ENCODE assay signal across 1 cellular context in the genomic region with DNA sequence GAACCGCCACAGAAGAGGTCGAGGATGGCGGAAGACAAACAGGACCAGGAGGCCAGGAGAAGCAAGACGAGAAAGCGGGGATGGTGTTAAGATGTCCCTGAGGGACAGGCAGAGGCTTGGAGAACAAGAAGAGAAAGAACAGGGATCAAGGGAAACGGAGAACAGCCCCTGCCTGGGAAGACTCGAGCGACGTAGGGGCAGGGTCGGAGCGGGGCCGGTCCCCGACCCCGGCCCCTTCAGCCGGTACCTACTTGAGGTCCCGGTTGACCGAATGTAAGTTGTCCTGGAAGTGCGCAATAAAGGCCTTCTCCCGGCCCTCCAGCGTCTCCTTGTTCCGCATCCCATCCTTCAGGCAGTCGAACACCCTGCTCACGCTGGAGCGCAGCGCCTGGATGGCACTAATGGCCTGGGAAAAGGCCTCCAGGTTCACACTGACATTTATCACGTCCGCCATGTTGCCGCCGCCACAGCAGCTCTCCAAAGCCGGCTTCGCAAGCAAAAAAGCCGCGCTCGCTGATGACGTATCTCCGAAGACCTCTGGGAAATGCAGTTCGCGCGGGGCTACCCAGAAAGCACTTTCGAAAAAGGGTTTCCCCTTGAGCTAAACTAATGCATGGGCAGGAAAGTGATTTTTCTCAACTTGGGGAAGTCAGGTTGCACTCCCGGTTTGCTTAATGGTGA.
TF ChIP-seq lines count a peak whose summit lies in the region.

A gene with protein sequence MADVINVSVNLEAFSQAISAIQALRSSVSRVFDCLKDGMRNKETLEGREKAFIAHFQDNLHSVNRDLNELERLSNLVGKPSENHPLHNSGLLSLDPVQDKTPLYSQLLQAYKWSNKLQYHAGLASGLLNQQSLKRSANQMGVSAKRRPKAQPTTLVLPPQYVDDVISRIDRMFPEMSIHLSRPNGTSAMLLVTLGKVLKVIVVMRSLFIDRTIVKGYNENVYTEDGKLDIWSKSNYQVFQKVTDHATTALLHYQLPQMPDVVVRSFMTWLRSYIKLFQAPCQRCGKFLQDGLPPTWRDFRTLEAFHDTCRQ (minus strand): TSS at position 477 of the 681 bp plus-strand sequence. CDS start 23 bp downstream, at position 454.

TF ChIP-seq in HepG2, 621 proteins besides CTCF, POLR2A, EP300 and RAD21 (continued from another document and continues in another):
- TF ChIP-seq, protein P1, sequence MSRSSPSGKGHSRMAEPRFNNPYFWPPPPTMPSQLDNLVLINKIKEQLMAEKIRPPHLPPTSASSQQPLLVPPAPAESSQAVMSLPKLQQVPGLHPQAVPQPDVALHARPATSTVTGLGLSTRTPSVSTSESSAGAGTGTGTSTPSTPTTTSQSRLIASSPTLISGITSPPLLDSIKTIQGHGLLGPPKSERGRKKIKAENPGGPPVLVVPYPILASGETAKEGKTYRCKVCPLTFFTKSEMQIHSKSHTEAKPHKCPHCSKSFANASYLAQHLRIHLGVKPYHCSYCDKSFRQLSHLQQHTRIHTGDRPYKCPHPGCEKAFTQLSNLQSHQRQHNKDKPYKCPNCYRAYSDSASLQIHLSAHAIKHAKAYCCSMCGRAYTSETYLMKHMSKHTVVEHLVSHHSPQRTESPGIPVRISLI (CRISPR knock-in tag; IDR thresholded peaks at IDR 0.05; ENCODE audit: borderline replicate concordance) = peak; percentile 72; the same call in 1 of the 2 replicates
- TF ChIP-seq, protein P2, sequence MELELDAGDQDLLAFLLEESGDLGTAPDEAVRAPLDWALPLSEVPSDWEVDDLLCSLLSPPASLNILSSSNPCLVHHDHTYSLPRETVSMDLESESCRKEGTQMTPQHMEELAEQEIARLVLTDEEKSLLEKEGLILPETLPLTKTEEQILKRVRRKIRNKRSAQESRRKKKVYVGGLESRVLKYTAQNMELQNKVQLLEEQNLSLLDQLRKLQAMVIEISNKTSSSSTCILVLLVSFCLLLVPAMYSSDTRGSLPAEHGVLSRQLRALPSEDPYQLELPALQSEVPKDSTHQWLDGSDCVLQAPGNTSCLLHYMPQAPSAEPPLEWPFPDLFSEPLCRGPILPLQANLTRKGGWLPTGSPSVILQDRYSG (CRISPR knock-in tag; IDR thresholded peaks at IDR 0.05) = no peak
- TF ChIP-seq ZNF354B (CRISPR knock-in tag; IDR thresholded peaks at IDR 0.05) (no peak), ZFY (CRISPR knock-in tag; IDR thresholded peaks at IDR 0.05) (peak; percentile 88), FOXK1 (CRISPR knock-in tag; IDR thresholded peaks at IDR 0.05; ENCODE audit: borderline replicate concordance, low read depth) (peak; percentile 87; the same call in 1 of the 2 replicates), MTF1 (CRISPR knock-in tag; IDR thresholded peaks at IDR 0.05) (no peak), BRD4 (CRISPR knock-in tag; IDR thresholded peaks at IDR 0.05) (no peak), ZNF558 (CRISPR knock-in tag; IDR thresholded peaks at IDR 0.05; ENCODE audit: borderline replicate concordance) (no peak), IRF2 (CRISPR knock-in tag; IDR thresholded peaks at IDR 0.05) (peak; percentile 94), AGO2 (optimal IDR thresholded peaks at IDR 0.05; ENCODE audit: low read depth, low read length) (no peak), MXI1 (IDR thresholded peaks at IDR 0.05; ENCODE audit: borderline replicate concordance, low read depth, low read length) (peak; percentile 62; the same call in 1 of the 3 replicates), HCFC1 (IDR thresholded peaks at IDR 0.05; ENCODE audit: low read depth, low read length) (peak; percentile 94), ZNF547 (CRISPR knock-in tag; IDR thresholded peaks at IDR 0.05) (no peak), RBM39 (IDR thresholded peaks at IDR 0.05; ENCODE audit: low read depth, low read length, poor library complexity, severe bottlenecking) (no peak), REPIN1 (CRISPR knock-in tag; IDR thresholded peaks at IDR 0.05; ENCODE audit: borderline replicate concordance, low read depth) (no peak; the same call in 1 of the 2 replicates), PRMT3 (CRISPR knock-in tag; IDR thresholded peaks at IDR 0.05; ENCODE audit: borderline replicate concordance, low read depth) (no peak), STAT5B (CRISPR knock-in tag; IDR thresholded peaks at IDR 0.05) (no peak), TCF7L2 (IDR thresholded peaks at IDR 0.05; ENCODE audit: low read depth, low read length) (no peak), SIN3B (IDR thresholded peaks at IDR 0.05; ENCODE audit: low read length) (peak; percentile 87), MTF2 (CRISPR knock-in tag; IDR thresholded peaks at IDR 0.05; ENCODE audit: borderline replicate concordance) (0 out of 2 replicates have a peak, but pooled peaks have one; percentile 39), ZFAT (CRISPR knock-in tag; conservative IDR thresholded peaks at IDR 0.05) (peak; percentile 95), TBP (CRISPR knock-in tag; IDR thresholded peaks at IDR 0.05) (no peak), ZNF12 (CRISPR knock-in tag; IDR thresholded peaks at IDR 0.05) (0 out of 2 replicates have a peak, but pooled peaks have one; percentile 39), TBX2 (CRISPR knock-in tag; IDR thresholded peaks at IDR 0.05; ENCODE audit: borderline replicate concordance) (no peak; the same call in 1 of the 2 replicates), KMT2B (CRISPR knock-in tag; IDR thresholded peaks at IDR 0.05) (peak; percentile 90), XRCC5 (optimal IDR thresholded peaks at IDR 0.05; ENCODE audit: low read length) (peak; percentile 37), PHF20 (CRISPR knock-in tag; IDR thresholded peaks at IDR 0.05) (peak; percentile 93), HDAC2 (CRISPR knock-in tag; IDR thresholded peaks at IDR 0.05) (peak; percentile 66)
- TF ChIP-seq, protein P3, sequence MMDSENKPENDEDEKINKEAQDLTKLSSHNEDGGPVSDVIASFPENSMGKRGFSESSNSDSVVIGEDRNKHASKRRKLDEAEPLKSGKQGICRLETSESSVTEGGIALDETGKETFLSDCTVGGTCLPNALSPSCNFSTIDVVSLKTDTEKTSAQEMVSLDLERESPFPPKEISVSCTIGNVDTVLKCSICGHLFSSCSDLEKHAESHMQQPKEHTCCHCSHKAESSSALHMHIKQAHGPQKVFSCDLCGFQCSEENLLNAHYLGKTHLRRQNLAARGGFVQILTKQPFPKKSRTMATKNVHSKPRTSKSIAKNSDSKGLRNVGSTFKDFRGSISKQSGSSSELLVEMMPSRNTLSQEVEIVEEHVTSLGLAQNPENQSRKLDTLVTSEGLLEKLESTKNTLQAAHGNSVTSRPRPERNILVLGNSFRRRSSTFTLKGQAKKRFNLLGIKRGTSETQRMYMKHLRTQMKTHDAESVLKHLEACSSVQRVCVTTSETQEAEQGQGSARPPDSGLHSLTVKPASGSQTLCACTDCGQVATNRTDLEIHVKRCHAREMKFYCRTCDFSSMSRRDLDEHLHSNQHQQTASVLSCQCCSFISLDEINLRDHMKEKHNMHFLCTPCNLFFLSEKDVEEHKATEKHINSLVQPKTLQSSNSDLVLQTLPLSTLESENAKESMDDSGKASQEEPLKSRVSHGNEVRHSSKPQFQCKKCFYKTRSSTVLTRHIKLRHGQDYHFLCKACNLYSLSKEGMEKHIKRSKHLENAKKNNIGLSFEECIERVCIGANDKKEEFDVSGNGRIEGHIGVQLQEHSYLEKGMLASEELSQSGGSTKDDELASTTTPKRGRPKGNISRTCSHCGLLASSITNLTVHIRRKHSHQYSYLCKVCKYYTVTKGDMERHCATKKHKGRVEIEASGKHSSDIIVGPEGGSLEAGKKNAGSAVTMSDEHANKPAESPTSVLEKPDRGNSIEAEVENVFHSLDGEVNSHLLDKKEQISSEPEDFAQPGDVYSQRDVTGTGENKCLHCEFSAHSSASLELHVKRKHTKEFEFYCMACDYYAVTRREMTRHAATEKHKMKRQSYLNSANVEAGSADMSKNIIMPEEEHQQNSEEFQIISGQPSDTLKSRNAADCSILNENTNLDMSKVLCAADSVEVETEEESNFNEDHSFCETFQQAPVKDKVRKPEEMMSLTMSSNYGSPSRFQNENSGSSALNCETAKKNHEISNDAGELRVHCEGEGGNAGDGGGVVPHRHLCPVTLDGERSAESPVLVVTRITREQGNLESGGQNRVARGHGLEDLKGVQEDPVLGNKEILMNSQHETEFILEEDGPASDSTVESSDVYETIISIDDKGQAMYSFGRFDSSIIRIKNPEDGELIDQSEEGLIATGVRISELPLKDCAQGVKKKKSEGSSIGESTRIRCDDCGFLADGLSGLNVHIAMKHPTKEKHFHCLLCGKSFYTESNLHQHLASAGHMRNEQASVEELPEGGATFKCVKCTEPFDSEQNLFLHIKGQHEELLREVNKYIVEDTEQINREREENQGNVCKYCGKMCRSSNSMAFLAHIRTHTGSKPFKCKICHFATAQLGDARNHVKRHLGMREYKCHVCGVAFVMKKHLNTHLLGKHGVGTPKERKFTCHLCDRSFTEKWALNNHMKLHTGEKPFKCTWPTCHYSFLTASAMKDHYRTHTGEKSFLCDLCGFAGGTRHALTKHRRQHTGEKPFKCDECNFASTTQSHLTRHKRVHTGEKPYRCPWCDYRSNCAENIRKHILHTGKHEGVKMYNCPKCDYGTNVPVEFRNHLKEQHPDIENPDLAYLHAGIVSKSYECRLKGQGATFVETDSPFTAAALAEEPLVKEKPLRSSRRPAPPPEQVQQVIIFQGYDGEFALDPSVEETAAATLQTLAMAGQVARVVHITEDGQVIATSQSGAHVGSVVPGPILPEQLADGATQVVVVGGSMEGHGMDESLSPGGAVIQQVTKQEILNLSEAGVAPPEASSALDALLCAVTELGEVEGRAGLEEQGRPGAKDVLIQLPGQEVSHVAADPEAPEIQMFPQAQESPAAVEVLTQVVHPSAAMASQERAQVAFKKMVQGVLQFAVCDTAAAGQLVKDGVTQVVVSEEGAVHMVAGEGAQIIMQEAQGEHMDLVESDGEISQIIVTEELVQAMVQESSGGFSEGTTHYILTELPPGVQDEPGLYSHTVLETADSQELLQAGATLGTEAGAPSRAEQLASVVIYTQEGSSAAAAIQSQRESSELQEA (CRISPR knock-in tag; IDR thresholded peaks at IDR 0.05; ENCODE audit: not compliant biosample characterization) = no peak
- TF ChIP-seq, protein P4, sequence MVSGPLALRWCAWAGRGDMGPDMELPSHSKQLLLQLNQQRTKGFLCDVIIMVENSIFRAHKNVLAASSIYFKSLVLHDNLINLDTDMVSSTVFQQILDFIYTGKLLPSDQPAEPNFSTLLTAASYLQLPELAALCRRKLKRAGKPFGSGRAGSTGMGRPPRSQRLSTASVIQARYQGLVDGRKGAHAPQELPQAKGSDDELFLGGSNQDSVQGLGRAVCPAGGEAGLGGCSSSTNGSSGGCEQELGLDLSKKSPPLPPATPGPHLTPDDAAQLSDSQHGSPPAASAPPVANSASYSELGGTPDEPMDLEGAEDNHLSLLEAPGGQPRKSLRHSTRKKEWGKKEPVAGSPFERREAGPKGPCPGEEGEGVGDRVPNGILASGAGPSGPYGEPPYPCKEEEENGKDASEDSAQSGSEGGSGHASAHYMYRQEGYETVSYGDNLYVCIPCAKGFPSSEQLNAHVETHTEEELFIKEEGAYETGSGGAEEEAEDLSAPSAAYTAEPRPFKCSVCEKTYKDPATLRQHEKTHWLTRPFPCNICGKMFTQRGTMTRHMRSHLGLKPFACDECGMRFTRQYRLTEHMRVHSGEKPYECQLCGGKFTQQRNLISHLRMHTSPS (CRISPR knock-in tag; IDR thresholded peaks at IDR 0.05; ENCODE audit: low read depth) = no peak
- TF ChIP-seq, protein P5, sequence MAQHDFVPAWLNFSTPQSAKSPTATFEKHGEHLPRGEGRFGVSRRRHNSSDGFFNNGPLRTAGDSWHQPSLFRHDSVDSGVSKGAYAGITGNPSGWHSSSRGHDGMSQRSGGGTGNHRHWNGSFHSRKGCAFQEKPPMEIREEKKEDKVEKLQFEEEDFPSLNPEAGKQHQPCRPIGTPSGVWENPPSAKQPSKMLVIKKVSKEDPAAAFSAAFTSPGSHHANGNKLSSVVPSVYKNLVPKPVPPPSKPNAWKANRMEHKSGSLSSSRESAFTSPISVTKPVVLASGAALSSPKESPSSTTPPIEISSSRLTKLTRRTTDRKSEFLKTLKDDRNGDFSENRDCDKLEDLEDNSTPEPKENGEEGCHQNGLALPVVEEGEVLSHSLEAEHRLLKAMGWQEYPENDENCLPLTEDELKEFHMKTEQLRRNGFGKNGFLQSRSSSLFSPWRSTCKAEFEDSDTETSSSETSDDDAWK (CRISPR knock-in tag; IDR thresholded peaks at IDR 0.05) = no peak
- TF ChIP-seq, protein P6, sequence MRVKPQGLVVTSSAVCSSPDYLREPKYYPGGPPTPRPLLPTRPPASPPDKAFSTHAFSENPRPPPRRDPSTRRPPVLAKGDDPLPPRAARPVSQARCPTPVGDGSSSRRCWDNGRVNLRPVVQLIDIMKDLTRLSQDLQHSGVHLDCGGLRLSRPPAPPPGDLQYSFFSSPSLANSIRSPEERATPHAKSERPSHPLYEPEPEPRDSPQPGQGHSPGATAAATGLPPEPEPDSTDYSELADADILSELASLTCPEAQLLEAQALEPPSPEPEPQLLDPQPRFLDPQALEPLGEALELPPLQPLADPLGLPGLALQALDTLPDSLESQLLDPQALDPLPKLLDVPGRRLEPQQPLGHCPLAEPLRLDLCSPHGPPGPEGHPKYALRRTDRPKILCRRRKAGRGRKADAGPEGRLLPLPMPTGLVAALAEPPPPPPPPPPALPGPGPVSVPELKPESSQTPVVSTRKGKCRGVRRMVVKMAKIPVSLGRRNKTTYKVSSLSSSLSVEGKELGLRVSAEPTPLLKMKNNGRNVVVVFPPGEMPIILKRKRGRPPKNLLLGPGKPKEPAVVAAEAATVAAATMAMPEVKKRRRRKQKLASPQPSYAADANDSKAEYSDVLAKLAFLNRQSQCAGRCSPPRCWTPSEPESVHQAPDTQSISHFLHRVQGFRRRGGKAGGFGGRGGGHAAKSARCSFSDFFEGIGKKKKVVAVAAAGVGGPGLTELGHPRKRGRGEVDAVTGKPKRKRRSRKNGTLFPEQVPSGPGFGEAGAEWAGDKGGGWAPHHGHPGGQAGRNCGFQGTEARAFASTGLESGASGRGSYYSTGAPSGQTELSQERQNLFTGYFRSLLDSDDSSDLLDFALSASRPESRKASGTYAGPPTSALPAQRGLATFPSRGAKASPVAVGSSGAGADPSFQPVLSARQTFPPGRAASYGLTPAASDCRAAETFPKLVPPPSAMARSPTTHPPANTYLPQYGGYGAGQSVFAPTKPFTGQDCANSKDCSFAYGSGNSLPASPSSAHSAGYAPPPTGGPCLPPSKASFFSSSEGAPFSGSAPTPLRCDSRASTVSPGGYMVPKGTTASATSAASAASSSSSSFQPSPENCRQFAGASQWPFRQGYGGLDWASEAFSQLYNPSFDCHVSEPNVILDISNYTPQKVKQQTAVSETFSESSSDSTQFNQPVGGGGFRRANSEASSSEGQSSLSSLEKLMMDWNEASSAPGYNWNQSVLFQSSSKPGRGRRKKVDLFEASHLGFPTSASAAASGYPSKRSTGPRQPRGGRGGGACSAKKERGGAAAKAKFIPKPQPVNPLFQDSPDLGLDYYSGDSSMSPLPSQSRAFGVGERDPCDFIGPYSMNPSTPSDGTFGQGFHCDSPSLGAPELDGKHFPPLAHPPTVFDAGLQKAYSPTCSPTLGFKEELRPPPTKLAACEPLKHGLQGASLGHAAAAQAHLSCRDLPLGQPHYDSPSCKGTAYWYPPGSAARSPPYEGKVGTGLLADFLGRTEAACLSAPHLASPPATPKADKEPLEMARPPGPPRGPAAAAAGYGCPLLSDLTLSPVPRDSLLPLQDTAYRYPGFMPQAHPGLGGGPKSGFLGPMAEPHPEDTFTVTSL (CRISPR knock-in tag; IDR thresholded peaks at IDR 0.05; ENCODE audit: borderline replicate concordance) = no peak
- TF ChIP-seq, protein P7, sequence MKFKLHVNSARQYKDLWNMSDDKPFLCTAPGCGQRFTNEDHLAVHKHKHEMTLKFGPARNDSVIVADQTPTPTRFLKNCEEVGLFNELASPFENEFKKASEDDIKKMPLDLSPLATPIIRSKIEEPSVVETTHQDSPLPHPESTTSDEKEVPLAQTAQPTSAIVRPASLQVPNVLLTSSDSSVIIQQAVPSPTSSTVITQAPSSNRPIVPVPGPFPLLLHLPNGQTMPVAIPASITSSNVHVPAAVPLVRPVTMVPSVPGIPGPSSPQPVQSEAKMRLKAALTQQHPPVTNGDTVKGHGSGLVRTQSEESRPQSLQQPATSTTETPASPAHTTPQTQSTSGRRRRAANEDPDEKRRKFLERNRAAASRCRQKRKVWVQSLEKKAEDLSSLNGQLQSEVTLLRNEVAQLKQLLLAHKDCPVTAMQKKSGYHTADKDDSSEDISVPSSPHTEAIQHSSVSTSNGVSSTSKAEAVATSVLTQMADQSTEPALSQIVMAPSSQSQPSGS (CRISPR knock-in tag; IDR thresholded peaks at IDR 0.05) = peak; percentile 36; the same call in 1 of the 2 replicates
